ENCODE assay signal across 36 cellular contexts in the genomic region with DNA sequence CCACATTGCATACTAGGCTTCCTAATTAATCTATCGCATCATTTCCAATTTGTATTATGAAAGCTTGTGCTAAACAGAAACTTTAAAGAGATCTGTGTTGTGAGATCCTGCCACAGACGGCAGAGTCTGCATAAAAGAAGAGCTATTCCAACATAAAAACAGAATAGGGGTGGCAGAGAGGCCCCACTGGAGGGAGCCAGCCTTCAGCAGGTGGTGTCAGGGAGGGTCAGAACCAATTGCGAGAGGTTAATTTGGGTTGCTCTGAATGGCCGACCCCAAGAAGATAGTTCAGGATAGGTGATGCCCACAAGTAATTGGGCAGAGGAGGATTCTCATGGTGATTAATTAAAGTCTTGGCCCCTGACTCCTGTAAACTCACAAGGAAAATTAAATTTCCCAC.
"Had no signal": no experiment of that assay in that cellular context is flagged by ENCODE, and none has a peak within 500 bp of the region (broad histone marks: within the 10 kb centered on the region; RNA-seq: fewer than 3 reads in every experiment).

No MANE protein-coding gene starts in this region.

- H3K36me3 ChIP-seq: adrenal gland, esophagus squamous epithelium, gastroesophageal sphincter, heart right ventricle, WERI-Rb-1 had no signal

- H3K9me3 ChIP-seq: adrenal gland, esophagus squamous epithelium had no signal

- H3K4me1 ChIP-seq: adrenal gland, body of pancreas, esophagus squamous epithelium, gastroesophageal sphincter, heart right ventricle had no signal

- H3K27ac ChIP-seq: adrenal gland, body of pancreas, epithelial cell of prostate, esophagus squamous epithelium, gastroesophageal sphincter, heart right ventricle, WERI-Rb-1 had no signal

- H3K9me3 Mint-ChIP-seq: activated CD4-positive, alpha-beta memory T cell treated with anti-CD3 and anti-CD28 coated beads for 36 hours; activated CD4-positive, alpha-beta T cell treated with anti-CD3 and anti-CD28 coated beads, Interleukin-2, amount 10 ng/mL, durations not matched to agents 24 days and 14 days; activated naive CD4-positive, alpha-beta T cell treated with anti-CD3 and anti-CD28 coated beads, Interleukin-2, amount 50 U/mL, for 24 hours; activated naive CD8-positive, alpha-beta T cell treated with anti-CD3 and anti-CD28 coated beads for 36 hours; activated naive CD8-positive, alpha-beta T cell treated with anti-CD3 and anti-CD28 coated beads, Interleukin-2, amount 50 U/mL, for 24 hours; activated T-helper 1 cell treated with anti-CD3 and anti-CD28 coated beads, Interleukin-12 subunit alpha, Interleukin-12 subunit beta, Interleukin-2, Interleukin-4 antibody, amounts not matched to agents 30 ng/mL and 10 ng/mL and 1 ng/mL, durations not matched to agents 14 hours and 24 hours and 36 hours; activated T-helper 2 cell treated with anti-CD3 and anti-CD28 coated beads, Interferon-gamma antibody, Interleukin-2, Interleukin-4, amounts not matched to agents 10 μg/mL and 5 μg/mL and 100 μg/mL, durations not matched to agents 14 hours and 24 hours and 36 hours; effector memory CD8-positive, alpha-beta T cell; T-helper 2 cell treated with Interferon-gamma antibody and Interleukin-4, amounts not matched to agents 5 μg/mL and 100 μg/mL, for 36 hours had no signal

- H3K27ac Mint-ChIP-seq: activated CD4-positive, alpha-beta memory T cell treated with anti-CD3 and anti-CD28 coated beads for 36 hours; activated CD4-positive, alpha-beta T cell treated with anti-CD3 and anti-CD28 coated beads for 36 hours; activated CD4-positive, alpha-beta T cell treated with anti-CD3 and anti-CD28 coated beads, Interleukin-2, amount 10 ng/mL, durations not matched to agents 24 days and 14 days; activated CD8-positive, alpha-beta memory T cell treated with anti-CD3 and anti-CD28 coated beads, Interleukin-2, amount 10 ng/mL, durations not matched to agents 7 days and 5 days; activated CD8-positive, alpha-beta T cell treated with anti-CD3 and anti-CD28 coated beads, Interleukin-2, amount 10 ng/mL, durations not matched to agents 7 days and 5 days; activated naive CD4-positive, alpha-beta T cell treated with anti-CD3 and anti-CD28 coated beads, Interleukin-2, amount 50 U/mL, for 24 hours; activated naive CD8-positive, alpha-beta T cell treated with anti-CD3 and anti-CD28 coated beads for 36 hours; activated naive CD8-positive, alpha-beta T cell treated with anti-CD3 and anti-CD28 coated beads, Interleukin-2, amount 50 U/mL, for 24 hours; activated T-helper 1 cell treated with anti-CD3 and anti-CD28 coated beads, Interleukin-12 subunit alpha, Interleukin-12 subunit beta, Interleukin-2, Interleukin-4 antibody, amounts not matched to agents 30 ng/mL and 10 ng/mL and 1 ng/mL, durations not matched to agents 14 hours and 24 hours and 36 hours; activated T-helper 2 cell treated with anti-CD3 and anti-CD28 coated beads, Interferon-gamma antibody, Interleukin-2, Interleukin-4, amounts not matched to agents 10 μg/mL and 5 μg/mL and 100 μg/mL, durations not matched to agents 14 hours and 24 hours and 36 hours; effector memory CD8-positive, alpha-beta T cell; T-helper 17 cell; T-helper 2 cell treated with Interferon-gamma antibody and Interleukin-4, amounts not matched to agents 5 μg/mL and 100 μg/mL, for 36 hours had no signal

- H3K27me3 ChIP-seq: adrenal gland, body of pancreas, esophagus squamous epithelium, gastroesophageal sphincter, heart right ventricle had no signal

- H3K4me3 ChIP-seq: adrenal gland, body of pancreas, esophagus squamous epithelium, gastroesophageal sphincter, heart right ventricle had no signal

- H3K27me3 Mint-ChIP-seq: activated naive CD8-positive, alpha-beta T cell treated with anti-CD3 and anti-CD28 coated beads, Interleukin-2, amount 50 U/mL, for 24 hours had no signal

- ATAC-seq: activated CD4-positive, alpha-beta T cell treated with anti-CD3 and anti-CD28 coated beads for 36 hours; activated CD8-positive, alpha-beta memory T cell treated with anti-CD3 and anti-CD28 coated beads, Interleukin-2, amount 10 ng/mL, durations not matched to agents 7 days and 5 days; activated CD8-positive, alpha-beta T cell treated with anti-CD3 and anti-CD28 coated beads, Interleukin-2, amount 10 ng/mL, durations not matched to agents 7 days and 5 days; activated naive CD8-positive, alpha-beta T cell treated with anti-CD3 and anti-CD28 coated beads, Interleukin-2, amount 50 U/mL, for 24 hours; body of pancreas; effector memory CD8-positive, alpha-beta T cell; gastroesophageal sphincter; heart right ventricle; T-helper 17 cell had no signal

- H3K36me3 Mint-ChIP-seq: activated CD4-positive, alpha-beta memory T cell treated with anti-CD3 and anti-CD28 coated beads for 36 hours; activated CD8-positive, alpha-beta memory T cell treated with anti-CD3 and anti-CD28 coated beads, Interleukin-2, amount 10 ng/mL, durations not matched to agents 7 days and 5 days; activated naive CD4-positive, alpha-beta T cell treated with anti-CD3 and anti-CD28 coated beads, Interleukin-2, amount 50 U/mL, for 24 hours; activated naive CD8-positive, alpha-beta T cell treated with anti-CD3 and anti-CD28 coated beads for 36 hours had no signal

- H3K4me3 Mint-ChIP-seq: activated CD4-positive, alpha-beta memory T cell treated with anti-CD3 and anti-CD28 coated beads for 36 hours; activated CD4-positive, alpha-beta T cell treated with anti-CD3 and anti-CD28 coated beads for 36 hours; activated CD4-positive, alpha-beta T cell treated with anti-CD3 and anti-CD28 coated beads, Interleukin-2, amount 10 ng/mL, durations not matched to agents 24 days and 14 days; activated CD8-positive, alpha-beta memory T cell treated with anti-CD3 and anti-CD28 coated beads, Interleukin-2, amount 10 ng/mL, durations not matched to agents 7 days and 5 days; activated CD8-positive, alpha-beta T cell treated with anti-CD3 and anti-CD28 coated beads, Interleukin-2, amount 10 ng/mL, durations not matched to agents 7 days and 5 days; activated naive CD4-positive, alpha-beta T cell treated with anti-CD3 and anti-CD28 coated beads, Interleukin-2, amount 50 U/mL, for 24 hours; activated naive CD8-positive, alpha-beta T cell treated with anti-CD3 and anti-CD28 coated beads for 36 hours; activated naive CD8-positive, alpha-beta T cell treated with anti-CD3 and anti-CD28 coated beads, Interleukin-2, amount 50 U/mL, for 24 hours; activated T-helper 1 cell treated with anti-CD3 and anti-CD28 coated beads, Interleukin-12 subunit alpha, Interleukin-12 subunit beta, Interleukin-2, Interleukin-4 antibody, amounts not matched to agents 30 ng/mL and 10 ng/mL and 1 ng/mL, durations not matched to agents 14 hours and 24 hours and 36 hours; effector memory CD8-positive, alpha-beta T cell; T-helper 17 cell; T-helper 2 cell treated with Interferon-gamma antibody and Interleukin-4, amounts not matched to agents 5 μg/mL and 100 μg/mL, for 36 hours had no signal

- DNase-seq: activated CD4-positive, alpha-beta memory T cell treated with anti-CD3 and anti-CD28 coated beads for 36 hours; activated CD4-positive, alpha-beta T cell treated with anti-CD3 and anti-CD28 coated beads for 36 hours; activated CD4-positive, alpha-beta T cell treated with anti-CD3 and anti-CD28 coated beads, Interleukin-2, amount 10 ng/mL, durations not matched to agents 24 days and 14 days; activated CD4-positive, CD25-positive, alpha-beta regulatory T cell; activated CD4-positive, CD25-positive, alpha-beta regulatory T cell treated with anti-CD3 and anti-CD28 coated beads, Interleukin-2, amount 50 U/mL, for 72 hours; activated CD8-positive, alpha-beta memory T cell treated with anti-CD3 and anti-CD28 coated beads, Interleukin-2, amount 10 ng/mL, durations not matched to agents 7 days and 5 days; activated CD8-positive, alpha-beta memory T cell treated with anti-CD3 and anti-CD28 coated beads, Interleukin-2, amount 50 U/mL, for 4 hours; activated CD8-positive, alpha-beta T cell treated with anti-CD3 and anti-CD28 coated beads, Interleukin-2, amount 10 ng/mL, durations not matched to agents 7 days and 5 days; activated effector memory CD4-positive, alpha-beta T cell treated with anti-CD3 and anti-CD28 coated beads, Interleukin-2, amount 50 U/mL, for 16 hours; activated naive CD4-positive, alpha-beta T cell; activated naive CD8-positive, alpha-beta T cell treated with anti-CD3 and anti-CD28 coated beads for 36 hours; activated naive CD8-positive, alpha-beta T cell treated with anti-CD3 and anti-CD28 coated beads, Interleukin-2, amount 50 U/mL, for 24 hours; activated T-cell treated with anti-CD3 and anti-CD28 coated beads, Interleukin-2, amount 50 U/mL, for 1 hour; activated T-cell treated with anti-CD3 and anti-CD28 coated beads, Interleukin-2, amount 50 U/mL, for 48 hours; adrenal gland; amygdala; aorta; body of pancreas; caudate nucleus; cortex of kidney; dermis blood vessel endothelial cell; effector CD4-positive, alpha-beta T cell; effector memory CD8-positive, alpha-beta T cell; esophagus squamous epithelium; foreskin melanocyte; heart right ventricle; T-helper 1 cell; T-helper 17 cell; T1000 had no signal

- H3K4me1 Mint-ChIP-seq: activated CD4-positive, alpha-beta T cell treated with anti-CD3 and anti-CD28 coated beads for 36 hours; activated CD4-positive, alpha-beta T cell treated with anti-CD3 and anti-CD28 coated beads, Interleukin-2, amount 10 ng/mL, durations not matched to agents 24 days and 14 days; activated CD8-positive, alpha-beta memory T cell treated with anti-CD3 and anti-CD28 coated beads, Interleukin-2, amount 10 ng/mL, durations not matched to agents 7 days and 5 days; activated naive CD4-positive, alpha-beta T cell treated with anti-CD3 and anti-CD28 coated beads, Interleukin-2, amount 50 U/mL, for 24 hours; activated naive CD8-positive, alpha-beta T cell treated with anti-CD3 and anti-CD28 coated beads for 36 hours; activated naive CD8-positive, alpha-beta T cell treated with anti-CD3 and anti-CD28 coated beads, Interleukin-2, amount 50 U/mL, for 24 hours; T-helper 17 cell had no signal
